ENCODE assay signal across 1 cellular context in genomic region chr14:35134329-35135123, GRCh38.
TF ChIP-seq lines count a peak whose summit lies in the region.

No MANE protein-coding gene starts in this region.

TF ChIP-seq in WTC11, 78 proteins besides CTCF, POLR2A, EP300 and RAD21 (continued from another document):
- TF ChIP-seq ZNF425 (CRISPR knock-in tag; conservative IDR thresholded peaks at IDR 0.05): no peak
- TF ChIP-seq ZNF416 (CRISPR knock-in tag; IDR thresholded peaks at IDR 0.05): no peak
- TF ChIP-seq ZBTB43 (CRISPR knock-in tag; IDR thresholded peaks at IDR 0.05): no peak
- TF ChIP-seq NR3C1 (CRISPR knock-in tag; conservative IDR thresholded peaks at IDR 0.05; ENCODE audit: low read depth): no peak
- TF ChIP-seq USF1 (CRISPR knock-in tag; IDR thresholded peaks at IDR 0.05): no peak
- no peak for TF ChIP-seq PRRX2 (CRISPR knock-in tag; IDR thresholded peaks at IDR 0.05)
- TF ChIP-seq NR2C2 (CRISPR knock-in tag; IDR thresholded peaks at IDR 0.05): no peak
- TF ChIP-seq JAZF1 (CRISPR knock-in tag; IDR thresholded peaks at IDR 0.05): no peak
- TF ChIP-seq PRDM15 (CRISPR knock-in tag; IDR thresholded peaks at IDR 0.05): no peak
TF ChIP-seq in WTC11: peak in this region for 0.
